ENCODE assay signal across 1 cellular context in genomic region chrX:41868392-41868977, GRCh38.
TF ChIP-seq lines count a peak whose summit lies in the region.

No MANE protein-coding gene starts in this region.

TF ChIP-seq in GM12878, 131 proteins besides CTCF, POLR2A, EP300 and RAD21:
- TF ChIP-seq RAD51 (IDR thresholded peaks at IDR 0.05), result no peak
- TF ChIP-seq RB1 (IDR thresholded peaks at IDR 0.05; ENCODE audit: borderline replicate concordance), result no peak
- no peak for TF ChIP-seq ATF7 (IDR thresholded peaks at IDR 0.05; ENCODE audit: low read depth)
- no peak for TF ChIP-seq IKZF1 (conservative IDR thresholded peaks at IDR 0.05)
- TF ChIP-seq SPI1 (IDR thresholded peaks at IDR 0.05; ENCODE audit: borderline replicate concordance, insufficient read depth, low read depth, low read length), result no peak
- TF ChIP-seq NFIC (IDR thresholded peaks at IDR 0.05; ENCODE audit: low read depth, low read length), result no peak
- TF ChIP-seq, protein P1, sequence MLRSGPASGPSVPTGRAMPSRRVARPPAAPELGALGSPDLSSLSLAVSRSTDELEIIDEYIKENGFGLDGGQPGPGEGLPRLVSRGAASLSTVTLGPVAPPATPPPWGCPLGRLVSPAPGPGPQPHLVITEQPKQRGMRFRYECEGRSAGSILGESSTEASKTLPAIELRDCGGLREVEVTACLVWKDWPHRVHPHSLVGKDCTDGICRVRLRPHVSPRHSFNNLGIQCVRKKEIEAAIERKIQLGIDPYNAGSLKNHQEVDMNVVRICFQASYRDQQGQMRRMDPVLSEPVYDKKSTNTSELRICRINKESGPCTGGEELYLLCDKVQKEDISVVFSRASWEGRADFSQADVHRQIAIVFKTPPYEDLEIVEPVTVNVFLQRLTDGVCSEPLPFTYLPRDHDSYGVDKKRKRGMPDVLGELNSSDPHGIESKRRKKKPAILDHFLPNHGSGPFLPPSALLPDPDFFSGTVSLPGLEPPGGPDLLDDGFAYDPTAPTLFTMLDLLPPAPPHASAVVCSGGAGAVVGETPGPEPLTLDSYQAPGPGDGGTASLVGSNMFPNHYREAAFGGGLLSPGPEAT (IDR thresholded peaks at IDR 0.05; ENCODE audit: low read depth), result no peak
- TF ChIP-seq, protein P2, sequence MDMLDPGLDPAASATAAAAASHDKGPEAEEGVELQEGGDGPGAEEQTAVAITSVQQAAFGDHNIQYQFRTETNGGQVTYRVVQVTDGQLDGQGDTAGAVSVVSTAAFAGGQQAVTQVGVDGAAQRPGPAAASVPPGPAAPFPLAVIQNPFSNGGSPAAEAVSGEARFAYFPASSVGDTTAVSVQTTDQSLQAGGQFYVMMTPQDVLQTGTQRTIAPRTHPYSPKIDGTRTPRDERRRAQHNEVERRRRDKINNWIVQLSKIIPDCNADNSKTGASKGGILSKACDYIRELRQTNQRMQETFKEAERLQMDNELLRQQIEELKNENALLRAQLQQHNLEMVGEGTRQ (IDR thresholded peaks at IDR 0.05; ENCODE audit: borderline replicate concordance, low read depth, low read length), result no peak
- TF ChIP-seq CBX5 (IDR thresholded peaks at IDR 0.05; ENCODE audit: low read depth), result no peak
